27 cellular contexts compared by ENCODE assay signal in the genomic region with DNA sequence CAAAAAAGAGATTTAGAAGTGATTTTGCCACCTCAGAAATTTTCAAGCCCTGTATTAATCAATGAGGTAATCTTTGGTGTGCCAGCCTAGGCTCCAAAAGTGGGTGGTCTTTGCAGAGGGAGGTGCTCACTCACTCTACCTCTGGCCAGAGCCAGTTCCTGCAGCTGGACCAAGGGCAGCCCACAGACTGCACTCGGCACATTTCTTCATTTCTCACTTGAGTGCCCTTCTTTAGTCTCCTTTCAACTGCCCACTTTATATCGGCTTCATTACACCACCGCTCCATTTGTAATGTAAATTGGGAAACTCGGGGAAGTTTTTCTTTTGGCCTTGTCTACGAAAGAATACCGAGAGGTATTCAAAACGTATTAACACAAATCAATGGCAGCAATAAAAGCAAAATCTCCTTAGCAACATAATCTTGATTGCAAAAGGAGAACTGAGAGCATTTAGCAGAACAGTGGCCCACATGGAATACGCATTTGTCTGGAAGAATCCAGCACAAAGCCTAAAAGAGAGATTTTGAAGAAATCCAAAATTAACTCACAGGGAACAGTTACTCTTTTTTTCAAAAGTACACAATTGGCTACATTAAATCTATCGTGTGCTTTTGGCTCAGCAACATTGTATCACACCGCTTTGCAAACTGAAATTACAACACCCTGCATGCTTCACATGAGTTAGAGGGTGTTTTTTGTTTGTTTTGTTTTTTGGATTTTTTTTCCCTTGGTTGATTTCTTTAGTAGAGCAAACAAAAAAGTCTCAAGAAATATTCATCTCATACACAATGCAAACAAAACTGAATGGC.
DNase-seq lines count a peak whose midpoint lies in the region; TF ChIP-seq lines count a peak whose summit lies in the region.
"Had no signal": no experiment of that assay in that cellular context is flagged by ENCODE, and none has a peak within 500 bp of the region (broad histone marks: within the 10 kb centered on the region; RNA-seq: fewer than 3 reads in every experiment).

No MANE protein-coding gene starts in this region.

- H3K27me3 ChIP-seq in HAP-1 (ENCODE audit: low read depth) (no peaks in the 10 kb centered on the region), neuron (ENCODE audit: insufficient read depth, low read length) (no peaks in the 10 kb centered on the region), Peyer's patch (no peaks in the 10 kb centered on the region)
- H3K27me3 ChIP-seq: heart right ventricle, sigmoid colon, transverse colon had no signal

- H3K4me1 ChIP-seq in HAP-1 (peaks cover 50% of the 10 kb centered on the region), neuron (ENCODE audit: insufficient read depth, low read length) (peaks cover 23% of the 10 kb centered on the region), Peyer's patch (no peaks in the 10 kb centered on the region)

- TF ChIP-seq CTCF in GM13977 (IDR thresholded peaks at IDR 0.05; ENCODE audit: extremely low read depth, insufficient read depth, missing control alignments), result no peak
- no peak for TF ChIP-seq CTCF in Peyer's patch (IDR thresholded peaks at IDR 0.05)

- peak; percentile 79 to 99 for DNase-seq in HAP-1 (ENCODE audit: low spot score in 2 of 2)
- DNase-seq in astrocyte of the hippocampus (ENCODE audit: low read depth, low spot score), result peak; percentile 65
- peak; percentile 39 for DNase-seq in iPS-NIHi11 (ENCODE audit: low spot score)
- DNase-seq in NK-92 treated with Interleukin-12 subunit alpha and Interleukin-12 subunit beta, amount 100 ng/mL, for 24 hours (lab: John Stamatoyannopoulos, UW), result no peak
- DNase-seq in GM13977 (ENCODE audit: low spot score), result no peak
- no peak for DNase-seq in Peyer's patch
- DNase-seq in NCI-H2107 (lab: John Stamatoyannopoulos, UW), result no peak
- DNase-seq: activated B cell treated with CpG ODN at 0.5 μM for 24 hours; activated CD4-positive, alpha-beta T cell treated with anti-CD3 and anti-CD28 coated beads, Interleukin-2, amount 50 U/mL, for 4 hours; activated naive CD8-positive, alpha-beta T cell treated with anti-CD3 and anti-CD28 coated beads, Interleukin-2, amount 50 U/mL, for 24 hours; activated T-cell treated with anti-CD3 and anti-CD28 coated beads, Interleukin-2, amount 50 U/mL, for 72 hours; DMS 273 treated with DMSO at 0.1 percent for 48 hours; foreskin melanocyte; heart right ventricle; immature natural killer cell; left colon; NCI-H1092; NCI-H1694; NCI-H446 treated with DMSO at 0.1 percent for 48 hours; NCI-H774; SHP77 treated with DMSO at 0.1 percent for 48 hours; sigmoid colon; stimulated activated CD4-positive, alpha-beta T cell treated with anti-CD3 and anti-CD28 coated beads, Interleukin-12 subunit alpha, Interleukin-12 subunit beta, amount 100 ng/mL, for 4 hours; stimulated activated CD4-positive, alpha-beta T cell treated with anti-CD3 and anti-CD28 coated beads, Interleukin-4, amount 100 ng/mL, for 1 hour; T-helper 9 cell; transverse colon had no signal

- H3K36me3 ChIP-seq in HAP-1 (replicated peaks) (no peaks in the 10 kb centered on the region), neuron (ENCODE audit: insufficient read depth, low read length) (peaks cover 1% of the 10 kb centered on the region), Peyer's patch (no peaks in the 10 kb centered on the region)
- H3K36me3 ChIP-seq: transverse colon had no signal

- H3K9me3 ChIP-seq in HAP-1 (no peaks in the 10 kb centered on the region), neuron (ENCODE audit: low read length) (no peaks in the 10 kb centered on the region), Peyer's patch (no peaks in the 10 kb centered on the region)
- H3K9me3 ChIP-seq: heart right ventricle, sigmoid colon, transverse colon had no signal

- H2AFZ ChIP-seq in neuron (ENCODE audit: low read depth, low read length), result no peak overlapping the region

- TF ChIP-seq POLR2A in Peyer's patch (IDR thresholded peaks at IDR 0.05), result no peak

- no peak overlapping the region for H3K27ac ChIP-seq in Peyer's patch
- H3K27ac ChIP-seq: heart right ventricle, sigmoid colon, transverse colon had no signal

- no peak overlapping the region for H3K4me3 ChIP-seq in HAP-1
- H3K4me3 ChIP-seq in neuron (ENCODE audit: low read length), result peak overlapping the region; percentile 36
- H3K4me3 ChIP-seq in Peyer's patch, result no peak overlapping the region
- H3K4me3 ChIP-seq: heart right ventricle, sigmoid colon, transverse colon had no signal

- in situ Hi-C loops in HAP-1 (cut with MboI; ENCODE audit: low sequenced_read_pairs), result no loop called here
- in situ Hi-C loops in GM13977 (cut with MboI; ENCODE audit: low pct_unique_long_range_greater_than_20kb, low sequenced_read_pairs, unreplicated experiment), result no loop called here

Comparison
In these comparisons a context has a peak if more than half of its experiments do, and no peak if none do; other contexts are left out.
1. DNase-seq: peak in HAP-1 (2 of 2), astrocyte of the hippocampus (single experiment) and iPS-NIHi11 (single experiment); none in NK-92 treated with Interleukin-12 subunit alpha and Interleukin-12 subunit beta, amount 100 ng/mL, for 24 hours (single experiment), GM13977 (single experiment), Peyer's patch (0 of 3) and NCI-H2107 (single experiment).